ENCODE assay signal across 1 cellular context in the genomic region with DNA sequence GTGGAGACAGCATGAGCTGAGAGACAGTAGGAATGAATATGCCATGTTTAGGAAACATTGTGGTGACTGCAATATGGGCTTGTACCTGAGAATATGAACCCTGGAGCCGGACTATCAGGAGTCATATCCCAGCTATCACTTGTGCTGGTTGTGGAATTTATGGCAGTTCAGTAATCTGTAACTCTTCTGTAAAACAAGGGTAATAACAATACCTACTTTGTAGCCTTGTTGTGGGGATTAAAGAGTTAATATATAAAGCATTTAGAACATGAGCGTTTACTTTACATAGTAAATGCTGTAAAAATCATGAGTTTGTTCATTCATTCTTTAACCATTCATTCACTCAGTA.
A peak's percentile ranks its signal among the peaks of the same experiment; 100 is the strongest.
TF ChIP-seq lines count a peak whose summit lies in the region.

No MANE protein-coding gene starts in this region.

TF ChIP-seq in HEK293, 187 proteins besides CTCF, POLR2A, EP300 and RAD21 (continued from another document):
- TF ChIP-seq, protein P1, sequence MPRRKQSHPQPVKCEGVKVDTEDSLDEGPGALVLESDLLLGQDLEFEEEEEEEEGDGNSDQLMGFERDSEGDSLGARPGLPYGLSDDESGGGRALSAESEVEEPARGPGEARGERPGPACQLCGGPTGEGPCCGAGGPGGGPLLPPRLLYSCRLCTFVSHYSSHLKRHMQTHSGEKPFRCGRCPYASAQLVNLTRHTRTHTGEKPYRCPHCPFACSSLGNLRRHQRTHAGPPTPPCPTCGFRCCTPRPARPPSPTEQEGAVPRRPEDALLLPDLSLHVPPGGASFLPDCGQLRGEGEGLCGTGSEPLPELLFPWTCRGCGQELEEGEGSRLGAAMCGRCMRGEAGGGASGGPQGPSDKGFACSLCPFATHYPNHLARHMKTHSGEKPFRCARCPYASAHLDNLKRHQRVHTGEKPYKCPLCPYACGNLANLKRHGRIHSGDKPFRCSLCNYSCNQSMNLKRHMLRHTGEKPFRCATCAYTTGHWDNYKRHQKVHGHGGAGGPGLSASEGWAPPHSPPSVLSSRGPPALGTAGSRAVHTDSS (tag by site-specific recombination; IDR thresholded peaks at IDR 0.05), result no peak
- 0 out of 2 replicates have a peak, but pooled peaks have one; percentile 9 for TF ChIP-seq ZNF2 (tag by site-specific recombination; IDR thresholded peaks at IDR 0.05)
- TF ChIP-seq ZNF266 (tag by site-specific recombination; IDR thresholded peaks at IDR 0.05; ENCODE audit: low read depth), result no peak
TF ChIP-seq in HEK293: peak in this region for 2.
